Comparison of ENCODE assay signal across 7 cellular contexts in genomic region chr2:123993728-123994323, GRCh38. TPM values are rescaled to one million over a fixed set of nuclear protein-coding genes. Genes with fewer than 3 reads are reported as not detected.
DNase-seq lines count a peak whose midpoint lies in the region; ATAC-seq and TF ChIP-seq lines count a peak whose summit lies in the region.

No MANE protein-coding gene starts in this region.

- H3K4me1 Mint-ChIP-seq in stimulated activated naive CD8-positive, alpha-beta T cell treated with anti-CD3 and anti-CD28 coated beads, Interleukin-15, amount 100 ng/mL, for 72 hours, result peaks cover 4% of the 10 kb centered on the region

- H3K4me3 Mint-ChIP-seq in stimulated activated naive CD8-positive, alpha-beta T cell treated with anti-CD3 and anti-CD28 coated beads, Interleukin-15, amount 100 ng/mL, for 72 hours, result no peak overlapping the region

- peak; percentile 92 for ATAC-seq in GM19351 (IDR thresholded peaks at IDR 0.05; ENCODE audit: unreplicated experiment)
- no peak for ATAC-seq in stimulated activated naive CD8-positive, alpha-beta T cell treated with anti-CD3 and anti-CD28 coated beads, Interleukin-15, amount 100 ng/mL, for 72 hours

- peaks cover 0 to 3% of the 10 kb centered on the region in 2 donors for H3K9me3 Mint-ChIP-seq in stimulated activated naive CD8-positive, alpha-beta T cell treated with anti-CD3 and anti-CD28 coated beads, Interleukin-15, amount 100 ng/mL, for 72 hours

- H3K27ac ChIP-seq in VCaP, result no peak overlapping the region

- H3K27me3 Mint-ChIP-seq in stimulated activated naive CD8-positive, alpha-beta T cell treated with anti-CD3 and anti-CD28 coated beads, Interleukin-15, amount 100 ng/mL, for 72 hours, result no peaks in the 10 kb centered on the region

- TF ChIP-seq CTCF in VCaP (conservative IDR thresholded peaks at IDR 0.05), result peak; percentile 82

- DNase-seq in EL (peak; percentile 0), HT1080 (ENCODE audit: low read depth) (peak; percentile 35), iPS DF 4.7 (ENCODE audit: extremely low read depth, low spot score) (peak; percentile 28)
- DNase-seq in stimulated activated naive CD8-positive, alpha-beta T cell treated with anti-CD3 and anti-CD28 coated beads, Interleukin-15, amount 100 ng/mL, for 72 hours, result peak; percentile 3 to 11
- no peak for DNase-seq in activated CD8-positive, alpha-beta memory T cell treated with anti-CD3 and anti-CD28 coated beads for 24 hours

- peak overlapping the region in 1 of 2 donors; percentile 87 for H3K27ac Mint-ChIP-seq in stimulated activated naive CD8-positive, alpha-beta T cell treated with anti-CD3 and anti-CD28 coated beads, Interleukin-15, amount 100 ng/mL, for 72 hours

RNA-seq across cellular contexts. Expression of gene CNTNAP5, which starts 31.3 kb away (rescaled TPM):
- 0.10 and 0.11 TPM in 2 replicates for total RNA-seq in HT1080 (2014; rRNA removed; shearing (Covaris generic))
- 0.02 TPM in 1 of 2 replicates, not detected in the other for polyA plus RNA-seq in HT1080 (2015; cell fraction: cytosol; rRNA removed)
- polyA plus RNA-seq in HT1080 (2015; cell fraction: nucleus; rRNA removed), result 0.02 TPM in 1 of 2 replicates, not detected in the other
